ENCODE assay signal across 8 cellular contexts in genomic region chr12:47990351-47991105, GRCh38. TPM values are rescaled to one million over a fixed set of nuclear protein-coding genes. Genes with fewer than 3 reads are reported as not detected.
A peak's percentile ranks its signal among the peaks of the same experiment; 100 is the strongest.
DNase-seq lines count a peak whose midpoint lies in the region; ATAC-seq and TF ChIP-seq lines count a peak whose summit lies in the region.

No MANE protein-coding gene starts in this region.

- H3K27ac Mint-ChIP-seq in CD4-positive, alpha-beta T cell: no peak overlapping the region

- no peak overlapping the region for H3K27ac ChIP-seq in CD4-positive, alpha-beta T cell (ENCODE audit: low read depth, low read length)

- peak; percentile 98 for ATAC-seq in CD4-positive, alpha-beta T cell (ENCODE audit: poor library complexity)
- peak; percentile 97 for ATAC-seq in GM19467 (IDR thresholded peaks at IDR 0.05; ENCODE audit: unreplicated experiment)
- ATAC-seq in HG03520 (IDR thresholded peaks at IDR 0.05; ENCODE audit: unreplicated experiment): peak; percentile 82

- CTCF ChIA-PET in CD4-positive, alpha-beta T cell (lab: Charles Lee): no interaction called here

- no peaks in the 10 kb centered on the region for H3K36me3 Mint-ChIP-seq in CD4-positive, alpha-beta T cell (ENCODE audit: low read depth)

- H3K9me3 ChIP-seq in CD4-positive, alpha-beta T cell (ENCODE audit: control insufficient read depth, low read length): no peaks in the 10 kb centered on the region

- no peaks in the 10 kb centered on the region for H3K9me3 Mint-ChIP-seq in CD4-positive, alpha-beta T cell

- peaks cover 17% of the 10 kb centered on the region for H3K27me3 Mint-ChIP-seq in CD4-positive, alpha-beta T cell

- peaks cover 18% of the 10 kb centered on the region for H3K4me1 Mint-ChIP-seq in CD4-positive, alpha-beta T cell (ENCODE audit: low read depth)

- DNase-seq in CD4-positive, alpha-beta T cell: peak in 7 of 10 experiments; percentile 19 to 44 (median 25)
- DNase-seq in activated T-cell treated with anti-CD3 and anti-CD28 coated beads for 24 hours (ENCODE audit: low read depth) (peak; percentile 10), posterior vena cava (ENCODE audit: low spot score) (peak; percentile 14), cerebellar nuclear complex (lab: John Stamatoyannopoulos, UW) (no peak), NCI-H748 (lab: John Stamatoyannopoulos, UW; ENCODE audit: unreplicated experiment) (no peak), NCI-H524 (lab: John Stamatoyannopoulos, UW) (no peak)

- no peak overlapping the region for H3K4me3 Mint-ChIP-seq in CD4-positive, alpha-beta T cell

- H3K27me3 ChIP-seq in CD4-positive, alpha-beta T cell (ENCODE audit: control insufficient read depth, insufficient read depth, low read length): no peaks in the 10 kb centered on the region

- POLR2A ChIA-PET in CD4-positive, alpha-beta T cell (lab: Charles Lee): interaction anchor here (1.0 to 1.5 kb wide), 2 partner anchors 16 to 21 kb away, joined by 3 read pairs; no protein-coding TSS in a partner anchor

- intact Hi-C loops in CD4-positive, alpha-beta T cell (cut with DNase I, micrococcal nuclease): no loop called here
- intact Hi-C loops in posterior vena cava (cut with DNase I): loop anchor here in 1 of 2 donors (2.0 kb wide), 1 partner anchor 172 kb away; no protein-coding TSS in a partner anchor

- no peak for TF ChIP-seq CTCF in CD4-positive, alpha-beta T cell (IDR thresholded peaks at IDR 0.05)

RNA-seq across cellular contexts. Expression of gene COL2A1, which starts 13.7 kb away (rescaled TPM):
- not detected for total RNA-seq in CD4-positive, alpha-beta T cell
- not detected for total RNA-seq in posterior vena cava

RNA-seq across cellular contexts. Expression of gene TMEM106C, which starts 27.1 kb away (rescaled TPM):
- total RNA-seq in CD4-positive, alpha-beta T cell: 10 to 100 TPM; 17.4 to 20.3 TPM
- 10 to 100 TPM; 29.5 to 36.1 TPM for total RNA-seq in posterior vena cava

Comparison
In these comparisons a context has a peak if more than half of its experiments do, and no peak if none do; other contexts are left out.
1. DNase-seq: peak in CD4-positive, alpha-beta T cell (7 of 10), activated T-cell treated with anti-CD3 and anti-CD28 coated beads for 24 hours (single experiment) and posterior vena cava (single experiment); none in cerebellar nuclear complex (0 of 2), NCI-H748 (single experiment) and NCI-H524 (0 of 2).
2. Peak in every context shown above with its lines, with median percentiles within 50 percentile points of each other: ATAC-seq.